15 cellular contexts compared by ENCODE assay signal in genomic region chr16:12729448-12729847, GRCh38.
DNase-seq lines count a peak whose midpoint lies in the region; ATAC-seq and TF ChIP-seq lines count a peak whose summit lies in the region.
"Had no signal": no experiment of that assay in that cellular context is flagged by ENCODE, and none has a peak within 500 bp of the region (broad histone marks: within the 10 kb centered on the region; RNA-seq: fewer than 3 reads in every experiment).

No MANE protein-coding gene starts in this region.

- peaks cover 0 to 2% of the 10 kb centered on the region in 2 donors for H3K9me3 ChIP-seq in uterus

- no peak for DNase-seq in activated CD4-positive, CD25-positive, alpha-beta regulatory T cell (lab: John Stamatoyannopoulos, UW)
- peak; percentile 56 for DNase-seq in SK-MEL-5 (ENCODE audit: low read depth, low spot score)
- peak; percentile 82 for DNase-seq in fibroblast of mammary gland (ENCODE audit: low read depth)
- no peak for DNase-seq in uterus
- no peak for DNase-seq in SIG-M5 treated with dmso at 0.1 percent for 504 hours (lab: John Stamatoyannopoulos, UW; ENCODE audit: unreplicated experiment)
- DNase-seq in HuH-7.5 (ENCODE audit: low spot score) = no peak
- DNase-seq: activated T-cell treated with anti-CD3 and anti-CD28 coated beads, Interleukin-2, amount 50 U/mL, for 24 hours; erythroblast; islet precursor cell; NCI-H1694 had no signal

- in situ Hi-C loops in SK-MEL-5 (cut with HindIII; ENCODE audit: low pct_unique_long_range_greater_than_20kb, low sequenced_read_pairs) = no loop called here

- TF ChIP-seq CTCF in fibroblast of mammary gland (conservative IDR thresholded peaks at IDR 0.05; ENCODE audit: control insufficient read depth, insufficient read depth, low read depth, low read length) (no peak), uterus (IDR thresholded peaks at IDR 0.05) (no peak)

- peak; percentile 56 to 70 for ATAC-seq in activated CD4-positive, CD25-positive, alpha-beta regulatory T cell treated with anti-CD3 and anti-CD28 coated beads, Interleukin-2, amount 50 U/mL, for 24 hours

- H3K4me3 ChIP-seq in fibroblast of mammary gland (ENCODE audit: control insufficient read depth, low read depth, low read length) = no peak overlapping the region
- H3K4me3 ChIP-seq in skin epidermis = no peak overlapping the region
- H3K4me3 ChIP-seq in uterus = no peak overlapping the region
- H3K4me3 ChIP-seq: right atrium auricular region, SK-N-MC had no signal

- intact Hi-C loops in uterus (cut with DNase I; ENCODE audit: low total_unique reads) = no loop called here

- H3K27ac ChIP-seq in skin epidermis = peak overlapping the region in 12 of 21 experiments; percentile 2 to 79 (median 52)
- H3K27ac ChIP-seq in uterus = no peak overlapping the region
- H3K27ac ChIP-seq: 22Rv1, SK-N-MC had no signal

- no peak for TF ChIP-seq POLR2A in uterus (IDR thresholded peaks at IDR 0.05)

- no peaks in the 10 kb centered on the region for H3K27me3 ChIP-seq in uterus
- H3K27me3 ChIP-seq: right atrium auricular region had no signal

- H3K4me1 ChIP-seq in uterus = no peaks in the 10 kb centered on the region

- H3K36me3 ChIP-seq in uterus = no peaks in the 10 kb centered on the region
- H3K36me3 ChIP-seq: right atrium auricular region had no signal

Comparison
In these comparisons a context has a peak if more than half of its experiments do, and no peak if none do; other contexts are left out.
1. DNase-seq: peak in SK-MEL-5 (single experiment) and fibroblast of mammary gland (single experiment); none in activated CD4-positive, CD25-positive, alpha-beta regulatory T cell (0 of 4), uterus (0 of 2), SIG-M5 treated with dmso at 0.1 percent for 504 hours (single experiment) and HuH-7.5 (single experiment).
2. H3K27ac ChIP-seq: peak in skin epidermis (12 of 21); none in uterus (0 of 2).